Comparison of ENCODE assay signal across 9 cellular contexts in the genomic region with DNA sequence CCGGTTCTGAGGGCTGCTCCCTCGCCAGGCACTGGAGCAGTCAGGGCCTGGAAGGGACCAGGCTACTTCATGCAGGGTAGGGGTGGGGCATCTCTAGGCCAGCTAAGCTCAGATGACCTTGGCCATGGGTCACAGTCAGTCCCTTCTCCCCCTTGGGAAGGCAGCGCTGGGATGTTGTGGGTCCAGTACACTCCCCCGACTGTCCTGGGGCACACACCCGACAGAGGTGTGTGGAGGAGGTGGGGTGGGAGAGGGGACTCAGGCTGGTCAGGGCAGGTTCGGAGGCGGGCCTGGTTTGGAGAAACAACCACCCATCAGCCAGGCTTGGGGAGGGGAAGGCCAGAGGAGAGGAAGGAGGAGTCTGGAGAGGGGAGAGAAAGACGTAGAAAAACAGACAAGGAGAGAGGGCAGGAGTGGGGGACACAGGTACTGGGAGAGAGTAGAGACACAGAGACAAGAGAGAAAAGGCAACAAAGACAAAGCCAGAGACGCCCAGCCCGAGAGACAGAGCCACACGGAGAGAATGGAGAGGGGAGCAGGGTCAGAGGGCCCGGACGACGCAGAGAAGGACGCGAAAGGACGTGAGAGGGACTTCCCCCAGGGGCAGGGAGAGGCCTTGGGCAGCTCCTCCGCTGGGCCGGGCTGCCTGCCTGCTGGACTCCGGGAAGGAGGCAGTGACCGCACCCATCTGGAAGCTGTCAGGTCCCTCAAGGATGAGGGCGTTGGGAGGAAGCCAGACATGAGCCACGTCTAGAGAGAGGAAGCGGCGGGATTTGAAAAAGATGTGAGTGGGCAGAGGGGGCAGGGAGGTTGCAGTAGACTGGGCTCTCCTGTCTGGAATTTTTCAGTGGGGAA. TPM values are rescaled to one million over a fixed set of nuclear protein-coding genes. Genes with fewer than 3 reads are reported as not detected.
DNase-seq lines count a peak whose midpoint lies in the region; ATAC-seq and TF ChIP-seq lines count a peak whose summit lies in the region.
"Had no signal": no experiment of that assay in that cellular context is flagged by ENCODE, and none has a peak within 500 bp of the region (broad histone marks: within the 10 kb centered on the region; RNA-seq: fewer than 3 reads in every experiment).

No MANE protein-coding gene starts in this region.

- peaks cover 1% of the 10 kb centered on the region for H3K4me1 Mint-ChIP-seq in activated naive CD8-positive, alpha-beta T cell treated with anti-CD3 and anti-CD28 coated beads, Interleukin-2, amount 50 U/mL, for 24 hours
- H3K4me1 Mint-ChIP-seq in activated naive CD8-positive, alpha-beta T cell treated with anti-CD3 and anti-CD28 coated beads for 36 hours = no peaks in the 10 kb centered on the region
- no peaks in the 10 kb centered on the region for H3K4me1 Mint-ChIP-seq in CD4-positive, alpha-beta T cell (ENCODE audit: low read depth)

- H3K36me3 Mint-ChIP-seq in activated naive CD8-positive, alpha-beta T cell treated with anti-CD3 and anti-CD28 coated beads, Interleukin-2, amount 50 U/mL, for 24 hours (ENCODE audit: low read depth) = no peaks in the 10 kb centered on the region
- no peaks in the 10 kb centered on the region for H3K36me3 Mint-ChIP-seq in activated naive CD8-positive, alpha-beta T cell treated with anti-CD3 and anti-CD28 coated beads for 36 hours
- no peaks in the 10 kb centered on the region for H3K36me3 Mint-ChIP-seq in CD4-positive, alpha-beta T cell (ENCODE audit: low read depth)

- no peaks in the 10 kb centered on the region for H3K9me3 Mint-ChIP-seq in activated naive CD8-positive, alpha-beta T cell treated with anti-CD3 and anti-CD28 coated beads, Interleukin-2, amount 50 U/mL, for 24 hours
- no peaks in the 10 kb centered on the region for H3K9me3 Mint-ChIP-seq in activated naive CD8-positive, alpha-beta T cell treated with anti-CD3 and anti-CD28 coated beads for 36 hours
- H3K9me3 Mint-ChIP-seq in CD4-positive, alpha-beta T cell = no peaks in the 10 kb centered on the region

- no peaks in the 10 kb centered on the region for H3K9me3 ChIP-seq in vagina
- H3K9me3 ChIP-seq in CD4-positive, alpha-beta T cell (ENCODE audit: control insufficient read depth, low read length) = no peaks in the 10 kb centered on the region

- DNase-seq in activated naive CD8-positive, alpha-beta T cell treated with anti-CD3 and anti-CD28 coated beads, Interleukin-2, amount 50 U/mL, for 24 hours = no peak
- DNase-seq in activated naive CD8-positive, alpha-beta T cell treated with anti-CD3 and anti-CD28 coated beads for 36 hours = no peak
- DNase-seq in fibroblast of peridontal ligament (ENCODE audit: extremely low read depth) (peak; percentile 89), mucosa of gallbladder (ENCODE audit: low spot score) (peak; percentile 76), vagina (ENCODE audit: extremely low spot score in 2 of 2) (no peak), NCI-H345 (lab: John Stamatoyannopoulos, UW) (no peak), CD1c-positive myeloid dendritic cell (ENCODE audit: extremely low spot score) (no peak)
- no peak for DNase-seq in CD4-positive, alpha-beta T cell
- DNase-seq: activated CD8-positive, alpha-beta memory T cell treated with anti-CD3 and anti-CD28 coated beads, Interleukin-2, amount 50 U/mL, for 4 hours had no signal

- peak overlapping the region; percentile 89 for H3K27ac ChIP-seq in vagina
- H3K27ac ChIP-seq in CD4-positive, alpha-beta T cell (ENCODE audit: low read depth, low read length) = no peak overlapping the region

- TF ChIP-seq POLR2A in vagina (IDR thresholded peaks at IDR 0.05) = no peak

- no peaks in the 10 kb centered on the region for H3K36me3 ChIP-seq in vagina

- intact Hi-C loops in vagina (cut with DNase I) = no loop called here
- intact Hi-C loops in CD4-positive, alpha-beta T cell (cut with DNase I, micrococcal nuclease) = no loop called here

- POLR2A ChIA-PET in CD4-positive, alpha-beta T cell (lab: Charles Lee) = no interaction called here

- no peak for TF ChIP-seq CTCF in vagina (IDR thresholded peaks at IDR 0.05)
- TF ChIP-seq CTCF in CD4-positive, alpha-beta T cell (IDR thresholded peaks at IDR 0.05) = no peak

- no peak overlapping the region for H3K27ac Mint-ChIP-seq in activated naive CD8-positive, alpha-beta T cell treated with anti-CD3 and anti-CD28 coated beads, Interleukin-2, amount 50 U/mL, for 24 hours
- H3K27ac Mint-ChIP-seq in activated naive CD8-positive, alpha-beta T cell treated with anti-CD3 and anti-CD28 coated beads for 36 hours = no peak overlapping the region
- H3K27ac Mint-ChIP-seq in CD4-positive, alpha-beta T cell = no peak overlapping the region

- peaks cover 6% of the 10 kb centered on the region for H3K27me3 Mint-ChIP-seq in activated naive CD8-positive, alpha-beta T cell treated with anti-CD3 and anti-CD28 coated beads, Interleukin-2, amount 50 U/mL, for 24 hours
- peaks cover 3% of the 10 kb centered on the region for H3K27me3 Mint-ChIP-seq in activated naive CD8-positive, alpha-beta T cell treated with anti-CD3 and anti-CD28 coated beads for 36 hours
- H3K27me3 Mint-ChIP-seq in CD4-positive, alpha-beta T cell = no peaks in the 10 kb centered on the region

- H3K4me3 ChIP-seq in vagina = no peak overlapping the region

- ATAC-seq in activated naive CD8-positive, alpha-beta T cell treated with anti-CD3 and anti-CD28 coated beads, Interleukin-2, amount 50 U/mL, for 24 hours = peak; percentile 20
- no peak for ATAC-seq in CD4-positive, alpha-beta T cell (ENCODE audit: poor library complexity)

- H3K27me3 ChIP-seq in vagina = no peaks in the 10 kb centered on the region
- no peaks in the 10 kb centered on the region for H3K27me3 ChIP-seq in CD4-positive, alpha-beta T cell (ENCODE audit: control insufficient read depth, insufficient read depth, low read length)

- CTCF ChIA-PET in CD4-positive, alpha-beta T cell (lab: Charles Lee) = no interaction called here

- H3K4me3 Mint-ChIP-seq in activated naive CD8-positive, alpha-beta T cell treated with anti-CD3 and anti-CD28 coated beads, Interleukin-2, amount 50 U/mL, for 24 hours = no peak overlapping the region
- H3K4me3 Mint-ChIP-seq in activated naive CD8-positive, alpha-beta T cell treated with anti-CD3 and anti-CD28 coated beads for 36 hours = no peak overlapping the region
- H3K4me3 Mint-ChIP-seq in CD4-positive, alpha-beta T cell = no peak overlapping the region

- H3K4me1 ChIP-seq in vagina = peaks cover 11% of the 10 kb centered on the region

RNA-seq across cellular contexts. Expression of a gene that starts 30.6 kb away (rescaled TPM):
- total RNA-seq in activated naive CD8-positive, alpha-beta T cell treated with anti-CD3 and anti-CD28 coated beads for 36 hours = 1 to 10 TPM; 2.7 to 3.7 TPM
- total RNA-seq in mucosa of gallbladder = 35.8 TPM
- 144 TPM for total RNA-seq in vagina
- total RNA-seq in CD4-positive, alpha-beta T cell = under 1 TPM in 1 of 2 experiments, not detected in 1; 0.06 TPM

Comparison
In these comparisons a context has a peak if more than half of its experiments do, and no peak if none do; other contexts are left out.
1. DNase-seq: peak in fibroblast of peridontal ligament (single experiment) and mucosa of gallbladder (single experiment); none in activated naive CD8-positive, alpha-beta T cell treated with anti-CD3 and anti-CD28 coated beads, Interleukin-2, amount 50 U/mL, for 24 hours (single experiment), activated naive CD8-positive, alpha-beta T cell treated with anti-CD3 and anti-CD28 coated beads for 36 hours (single experiment), vagina (0 of 2), NCI-H345 (single experiment), CD1c-positive myeloid dendritic cell (single experiment) and CD4-positive, alpha-beta T cell (0 of 10).